1 cellular context compared by ENCODE assay signal in genomic region chr10:57351076-57351475, GRCh38.
TF ChIP-seq lines count a peak whose summit lies in the region.

No MANE protein-coding gene starts in this region.

TF ChIP-seq in WTC11, 78 proteins besides CTCF, POLR2A, EP300 and RAD21 (continued from another document):
- TF ChIP-seq ZNF512 (CRISPR knock-in tag; IDR thresholded peaks at IDR 0.05; ENCODE audit: borderline replicate concordance) (no peak), ATF1 (CRISPR knock-in tag; IDR thresholded peaks at IDR 0.05) (no peak), ZBTB21 (CRISPR knock-in tag; IDR thresholded peaks at IDR 0.05; ENCODE audit: borderline replicate concordance) (no peak), ERG (CRISPR knock-in tag; IDR thresholded peaks at IDR 0.05) (no peak), ATF6 (CRISPR knock-in tag; IDR thresholded peaks at IDR 0.05) (no peak), PRRX2 (CRISPR knock-in tag; IDR thresholded peaks at IDR 0.05) (no peak), ZNF425 (CRISPR knock-in tag; conservative IDR thresholded peaks at IDR 0.05) (no peak)
- TF ChIP-seq, protein P1, sequence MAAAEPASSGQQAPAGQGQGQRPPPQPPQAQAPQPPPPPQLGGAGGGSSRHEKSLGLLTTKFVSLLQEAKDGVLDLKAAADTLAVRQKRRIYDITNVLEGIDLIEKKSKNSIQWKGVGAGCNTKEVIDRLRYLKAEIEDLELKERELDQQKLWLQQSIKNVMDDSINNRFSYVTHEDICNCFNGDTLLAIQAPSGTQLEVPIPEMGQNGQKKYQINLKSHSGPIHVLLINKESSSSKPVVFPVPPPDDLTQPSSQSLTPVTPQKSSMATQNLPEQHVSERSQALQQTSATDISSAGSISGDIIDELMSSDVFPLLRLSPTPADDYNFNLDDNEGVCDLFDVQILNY (CRISPR knock-in tag; IDR thresholded peaks at IDR 0.05), result no peak
- TF ChIP-seq, protein P2, sequence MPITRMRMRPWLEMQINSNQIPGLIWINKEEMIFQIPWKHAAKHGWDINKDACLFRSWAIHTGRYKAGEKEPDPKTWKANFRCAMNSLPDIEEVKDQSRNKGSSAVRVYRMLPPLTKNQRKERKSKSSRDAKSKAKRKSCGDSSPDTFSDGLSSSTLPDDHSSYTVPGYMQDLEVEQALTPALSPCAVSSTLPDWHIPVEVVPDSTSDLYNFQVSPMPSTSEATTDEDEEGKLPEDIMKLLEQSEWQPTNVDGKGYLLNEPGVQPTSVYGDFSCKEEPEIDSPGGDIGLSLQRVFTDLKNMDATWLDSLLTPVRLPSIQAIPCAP (CRISPR knock-in tag; IDR thresholded peaks at IDR 0.05), result no peak
